In genomic region chr12:119659289-119659897, GRCh38 we compare ENCODE assay signal across 8 cellular contexts. TPM values are rescaled to one million over a fixed set of nuclear protein-coding genes. Genes with fewer than 3 reads are reported as not detected.
DNase-seq lines count a peak whose midpoint lies in the region; ATAC-seq lines count a peak whose summit lies in the region.

No MANE protein-coding gene starts in this region.

- DNase-seq in activated CD8-positive, alpha-beta memory T cell treated with anti-CD3 and anti-CD28 coated beads, Interleukin-2, amount 10 ng/mL, durations not matched to agents 7 days and 5 days, result peak; percentile 64
- no peak for DNase-seq in activated CD8-positive, alpha-beta memory T cell treated with anti-CD3 and anti-CD28 coated beads for 24 hours
- DNase-seq in HT-29 (ENCODE audit: low spot score) (peak; percentile 64), SHP77 treated with DMSO at 0.1 percent for 48 hours (lab: John Stamatoyannopoulos, UW) (peak; percentile 13), midbrain (lab: John Stamatoyannopoulos, UW) (peak; percentile 26), foreskin melanocyte (no peak)
- peak; percentile 35 for DNase-seq in central memory CD4-positive, alpha-beta T cell

- H3K27ac Mint-ChIP-seq in activated CD8-positive, alpha-beta memory T cell treated with anti-CD3 and anti-CD28 coated beads, Interleukin-2, amount 10 ng/mL, durations not matched to agents 7 days and 5 days, result no peak overlapping the region

- CTCF ChIA-PET in activated CD8-positive, alpha-beta memory T cell treated with anti-CD3 and anti-CD28 coated beads, Interleukin-2, amount 10 ng/mL, durations not matched to agents 7 days and 5 days (lab: Charles Lee), result interaction anchor here (1.3 to 2.5 kb wide), 2 partner anchors 8 to 17 kb away, joined by 4 to 8 read pairs; partner anchors contain the start of gene PRKAB1

- H3K36me3 Mint-ChIP-seq in activated CD8-positive, alpha-beta memory T cell treated with anti-CD3 and anti-CD28 coated beads, Interleukin-2, amount 10 ng/mL, durations not matched to agents 7 days and 5 days, result peaks cover 1% of the 10 kb centered on the region

- no peak overlapping the region for H3K4me3 Mint-ChIP-seq in activated CD8-positive, alpha-beta memory T cell treated with anti-CD3 and anti-CD28 coated beads, Interleukin-2, amount 10 ng/mL, durations not matched to agents 7 days and 5 days

- peak; percentile 66 for ATAC-seq in activated CD8-positive, alpha-beta memory T cell treated with anti-CD3 and anti-CD28 coated beads, Interleukin-2, amount 10 ng/mL, durations not matched to agents 7 days and 5 days
- no peak for ATAC-seq in HG03039 (IDR thresholded peaks at IDR 0.05; ENCODE audit: unreplicated experiment)

- H3K27me3 Mint-ChIP-seq in activated CD8-positive, alpha-beta memory T cell treated with anti-CD3 and anti-CD28 coated beads, Interleukin-2, amount 10 ng/mL, durations not matched to agents 7 days and 5 days, result peaks cover 4% of the 10 kb centered on the region

- H3K9me3 Mint-ChIP-seq in activated CD8-positive, alpha-beta memory T cell treated with anti-CD3 and anti-CD28 coated beads, Interleukin-2, amount 10 ng/mL, durations not matched to agents 7 days and 5 days (ENCODE audit: low read depth), result no peaks in the 10 kb centered on the region

- H3K4me1 Mint-ChIP-seq in activated CD8-positive, alpha-beta memory T cell treated with anti-CD3 and anti-CD28 coated beads, Interleukin-2, amount 10 ng/mL, durations not matched to agents 7 days and 5 days, result peaks cover 7% of the 10 kb centered on the region

RNA-seq across cellular contexts. Expression of gene PRKAB1, which starts 8.5 kb away (rescaled TPM):
- 10 to 100 TPM; 38.2 to 38.7 TPM for total RNA-seq in activated CD8-positive, alpha-beta memory T cell treated with anti-CD3 and anti-CD28 coated beads, Interleukin-2, amount 10 ng/mL, durations not matched to agents 7 days and 5 days
- 17.4 and 30.6 TPM in 2 replicates for total RNA-seq in HT-29 (2014; rRNA removed; shearing (Covaris generic))

Comparison
In these comparisons a context has a peak if more than half of its experiments do, and no peak if none do; other contexts are left out.
1. DNase-seq: peak in activated CD8-positive, alpha-beta memory T cell treated with anti-CD3 and anti-CD28 coated beads, Interleukin-2, amount 10 ng/mL, durations not matched to agents 7 days and 5 days (single experiment), HT-29 (single experiment), SHP77 treated with DMSO at 0.1 percent for 48 hours (single experiment), central memory CD4-positive, alpha-beta T cell (single experiment) and midbrain (single experiment); none in activated CD8-positive, alpha-beta memory T cell treated with anti-CD3 and anti-CD28 coated beads for 24 hours (single experiment) and foreskin melanocyte (single experiment).